8 cellular contexts compared by ENCODE assay signal in genomic region chr1:234730542-234731370, GRCh38.
A peak's percentile ranks its signal among the peaks of the same experiment; 100 is the strongest.
DNase-seq lines count a peak whose midpoint lies in the region; ATAC-seq and TF ChIP-seq lines count a peak whose summit lies in the region.

No MANE protein-coding gene starts in this region.

- peak; percentile 49 for DNase-seq in activated T-helper 1 cell treated with anti-CD3 and anti-CD28 coated beads, Interleukin-12 subunit alpha, Interleukin-12 subunit beta, Interleukin-2, Interleukin-4 antibody, amounts not matched to agents 30 ng/mL and 10 ng/mL and 1 ng/mL, durations not matched to agents 14 hours and 24 hours and 36 hours (ENCODE audit: low spot score)
- DNase-seq in spleen: no peak
- DNase-seq in SKM-1 (lab: John Stamatoyannopoulos, UW; ENCODE audit: unreplicated experiment): no peak
- no peak for DNase-seq in HuH-7.5 (ENCODE audit: low spot score)
- DNase-seq in upper lobe of right lung: no peak
- DNase-seq in superior temporal gyrus (ENCODE audit: extremely low spot score): no peak

- peak; percentile 43 for ATAC-seq in GM19035 (IDR thresholded peaks at IDR 0.05; ENCODE audit: unreplicated experiment)
- peak; percentile 25 for ATAC-seq in HG03159 (IDR thresholded peaks at IDR 0.05; ENCODE audit: unreplicated experiment)
- ATAC-seq in upper lobe of right lung: no peak

- H3K27me3 ChIP-seq in spleen (replicated peaks in 1 of 7) (no peaks in the 10 kb centered on the region), upper lobe of right lung (no peaks in the 10 kb centered on the region)

- no peaks in the 10 kb centered on the region for H3K27me3 Mint-ChIP-seq in activated T-helper 1 cell treated with anti-CD3 and anti-CD28 coated beads, Interleukin-12 subunit alpha, Interleukin-12 subunit beta, Interleukin-2, Interleukin-4 antibody, amounts not matched to agents 30 ng/mL and 10 ng/mL and 1 ng/mL, durations not matched to agents 14 hours and 24 hours and 36 hours (ENCODE audit: insufficient read depth)

- intact Hi-C loops in activated T-helper 1 cell treated with anti-CD3 and anti-CD28 coated beads, Interleukin-12 subunit alpha, Interleukin-12 subunit beta, Interleukin-2, Interleukin-4 antibody, amounts not matched to agents 30 ng/mL and 10 ng/mL and 1 ng/mL, durations not matched to agents 14 hours and 24 hours and 36 hours (cut with micrococcal nuclease): loop anchor here (1.0 to 2.0 kb wide), 19 partner anchors 7 to 353 kb away; no protein-coding TSS in a partner anchor
- intact Hi-C loops in spleen (cut with DNase I; ENCODE audit: low total_unique reads) (no loop called here), upper lobe of right lung (cut with DNase I) (no loop called here)

- 50 to 65% (median 61%) methylated on average over 6 of the region's 6 CpGs for WGBS in spleen, 5 donors

- peaks cover 32 to 56% (median 43%) of the 10 kb centered on the region in 6 donors for H3K4me1 ChIP-seq in spleen
- peaks cover 40% of the 10 kb centered on the region for H3K4me1 ChIP-seq in upper lobe of right lung

- no peaks in the 10 kb centered on the region for H3K36me3 ChIP-seq in spleen
- H3K36me3 ChIP-seq in upper lobe of right lung: no peaks in the 10 kb centered on the region

- no peaks in the 10 kb centered on the region for H3K9me3 ChIP-seq in spleen
- H3K9me3 ChIP-seq in upper lobe of right lung: no peaks in the 10 kb centered on the region

- peak overlapping the region; percentile 8 for H3K4me3 Mint-ChIP-seq in activated T-helper 1 cell treated with anti-CD3 and anti-CD28 coated beads, Interleukin-12 subunit alpha, Interleukin-12 subunit beta, Interleukin-2, Interleukin-4 antibody, amounts not matched to agents 30 ng/mL and 10 ng/mL and 1 ng/mL, durations not matched to agents 14 hours and 24 hours and 36 hours

- H3K9me3 Mint-ChIP-seq in activated T-helper 1 cell treated with anti-CD3 and anti-CD28 coated beads, Interleukin-12 subunit alpha, Interleukin-12 subunit beta, Interleukin-2, Interleukin-4 antibody, amounts not matched to agents 30 ng/mL and 10 ng/mL and 1 ng/mL, durations not matched to agents 14 hours and 24 hours and 36 hours: no peaks in the 10 kb centered on the region

- peaks cover 4% of the 10 kb centered on the region for H3K36me3 Mint-ChIP-seq in activated T-helper 1 cell treated with anti-CD3 and anti-CD28 coated beads, Interleukin-12 subunit alpha, Interleukin-12 subunit beta, Interleukin-2, Interleukin-4 antibody, amounts not matched to agents 30 ng/mL and 10 ng/mL and 1 ng/mL, durations not matched to agents 14 hours and 24 hours and 36 hours (ENCODE audit: low read depth)

- TF ChIP-seq POLR2A in spleen (IDR thresholded peaks at IDR 0.05): no peak

- H3K27ac ChIP-seq in spleen (peak overlapping the region in 5 of 8 donors; percentile 4 to 61 (median 37)), upper lobe of right lung (no peak overlapping the region)

- H3K27ac Mint-ChIP-seq in activated T-helper 1 cell treated with anti-CD3 and anti-CD28 coated beads, Interleukin-12 subunit alpha, Interleukin-12 subunit beta, Interleukin-2, Interleukin-4 antibody, amounts not matched to agents 30 ng/mL and 10 ng/mL and 1 ng/mL, durations not matched to agents 14 hours and 24 hours and 36 hours: peak overlapping the region; percentile 97

- peaks cover 77% of the 10 kb centered on the region for H3K4me1 Mint-ChIP-seq in activated T-helper 1 cell treated with anti-CD3 and anti-CD28 coated beads, Interleukin-12 subunit alpha, Interleukin-12 subunit beta, Interleukin-2, Interleukin-4 antibody, amounts not matched to agents 30 ng/mL and 10 ng/mL and 1 ng/mL, durations not matched to agents 14 hours and 24 hours and 36 hours (ENCODE audit: low read depth)

- TF ChIP-seq CTCF in spleen (IDR thresholded peaks at IDR 0.05 in 8 of 11, conservative IDR thresholded peaks at IDR 0.05 in 3 of 11) (no peak), upper lobe of right lung (IDR thresholded peaks at IDR 0.05) (no peak)

- H3K4me3 ChIP-seq in spleen (no peak overlapping the region), upper lobe of right lung (no peak overlapping the region)
